Comparison of ENCODE assay signal across 1 cellular context in genomic region chr2:27202829-27203228, GRCh38.
TF ChIP-seq lines count a peak whose summit lies in the region.

No MANE protein-coding gene starts in this region.

TF ChIP-seq in HepG2, 621 proteins besides CTCF, POLR2A, EP300 and RAD21:
- no peak for TF ChIP-seq ELF1 (CRISPR knock-in tag; IDR thresholded peaks at IDR 0.05)
- no peak for TF ChIP-seq ZNF230 (CRISPR knock-in tag; IDR thresholded peaks at IDR 0.05)
- no peak for TF ChIP-seq GMEB2 (CRISPR knock-in tag; IDR thresholded peaks at IDR 0.05; ENCODE audit: low read depth)
- no peak for TF ChIP-seq ZNF605 (CRISPR knock-in tag; IDR thresholded peaks at IDR 0.05)
- TF ChIP-seq U2AF1 (optimal IDR thresholded peaks at IDR 0.05; ENCODE audit: low read depth, low read length): no peak
- TF ChIP-seq ZNF3 (CRISPR knock-in tag; IDR thresholded peaks at IDR 0.05): no peak
- no peak for TF ChIP-seq ZNF142 (CRISPR knock-in tag; IDR thresholded peaks at IDR 0.05)
- TF ChIP-seq PHB2 (IDR thresholded peaks at IDR 0.05; ENCODE audit: partially characterized antibody): no peak
- TF ChIP-seq ZNF589 (CRISPR knock-in tag; conservative IDR thresholded peaks at IDR 0.05): no peak
- TF ChIP-seq GABPB1 (CRISPR knock-in tag; IDR thresholded peaks at IDR 0.05): no peak
